Comparison of ENCODE assay signal across 7 cellular contexts in genomic region chr2:135985826-135986393, GRCh38. TPM values are rescaled to one million over a fixed set of nuclear protein-coding genes. Genes with fewer than 3 reads are reported as not detected.
DNase-seq lines count a peak whose midpoint lies in the region; ATAC-seq and TF ChIP-seq lines count a peak whose summit lies in the region.

No MANE protein-coding gene starts in this region.

- H3K4me3 ChIP-seq in cardiac fibroblast (replicated peaks in 1 of 2; ENCODE audit: low read depth in 2 of 2, low read length in 2 of 2) = peak overlapping the region; percentile 94 to 96
- H3K4me3 ChIP-seq in mesodermal cell (ENCODE audit: extremely low read depth, insufficient read depth, low read length, poor library complexity, severe bottlenecking) = peak overlapping the region; percentile 93

- peak overlapping the region; percentile 98 for H3K27ac Mint-ChIP-seq in T-helper 17 cell
- H3K27ac Mint-ChIP-seq in stimulated activated naive B cell treated with anti-CD40 and anti-IgM and Interleukin-4, amounts not matched to agents 10 μg/mL and 1 μg/mL and 100 μg/mL, for 72 hours = peak overlapping the region; percentile 100

- H3K9me3 ChIP-seq in T-helper 17 cell (ENCODE audit: control insufficient read depth, low read length, poor library complexity, severe bottlenecking) (no peaks in the 10 kb centered on the region), mesodermal cell (ENCODE audit: control insufficient read depth, low read length) (no peaks in the 10 kb centered on the region)

- H3K36me3 Mint-ChIP-seq in T-helper 17 cell (ENCODE audit: low read depth) = peaks cover 2% of the 10 kb centered on the region
- peaks cover 8 to 19% of the 10 kb centered on the region in 2 donors for H3K36me3 Mint-ChIP-seq in stimulated activated naive B cell treated with anti-CD40 and anti-IgM and Interleukin-4, amounts not matched to agents 10 μg/mL and 1 μg/mL and 100 μg/mL, for 72 hours

- TF ChIP-seq CTCF in cardiac fibroblast (IDR thresholded peaks at IDR 0.05; ENCODE audit: low read depth, low read length) = no peak

- WGBS in mesodermal cell (ENCODE audit: insufficient coverage in 2 of 2), 2 experiments = 82 to 84% methylated on average over 8 to 14 of the region's 19 CpGs

- H3K4me1 ChIP-seq in mesodermal cell (ENCODE audit: control insufficient read depth, insufficient read depth, low read length, poor library complexity, severe bottlenecking) = no peaks in the 10 kb centered on the region

- ATAC-seq in GM19372 (IDR thresholded peaks at IDR 0.05; ENCODE audit: low read depth, unreplicated experiment) = peak; percentile 47
- ATAC-seq in HG03280 (IDR thresholded peaks at IDR 0.05; ENCODE audit: unreplicated experiment) = peak; percentile 32
- ATAC-seq in T-helper 17 cell = peak; percentile 74
- ATAC-seq in stimulated activated naive B cell treated with anti-CD40 and anti-IgM and Interleukin-4, amounts not matched to agents 10 μg/mL and 1 μg/mL and 100 μg/mL, for 72 hours (replicated peaks) = peak; percentile 70 to 73

- no peak overlapping the region for H3K27ac ChIP-seq in mesodermal cell (ENCODE audit: low read depth, low read length, severe bottlenecking)

- no peaks in the 10 kb centered on the region for H3K27me3 Mint-ChIP-seq in T-helper 17 cell
- no peaks in the 10 kb centered on the region for H3K27me3 Mint-ChIP-seq in stimulated activated naive B cell treated with anti-CD40 and anti-IgM and Interleukin-4, amounts not matched to agents 10 μg/mL and 1 μg/mL and 100 μg/mL, for 72 hours

- DNase-seq in T-helper 17 cell (peak in 1 of 3 donors; percentile 43), cardiac fibroblast (ENCODE audit: low read depth in 2 of 2) (no peak), dermis blood vessel endothelial cell (no peak)
- DNase-seq in stimulated activated naive B cell treated with anti-CD40 and anti-IgM and Interleukin-4, amounts not matched to agents 10 μg/mL and 1 μg/mL and 100 μg/mL, for 72 hours = peak; percentile 83

- no peaks in the 10 kb centered on the region for H3K9me3 Mint-ChIP-seq in stimulated activated naive B cell treated with anti-CD40 and anti-IgM and Interleukin-4, amounts not matched to agents 10 μg/mL and 1 μg/mL and 100 μg/mL, for 72 hours

- H3K4me3 Mint-ChIP-seq in T-helper 17 cell = peak overlapping the region; percentile 96
- peak overlapping the region; percentile 97 to 98 for H3K4me3 Mint-ChIP-seq in stimulated activated naive B cell treated with anti-CD40 and anti-IgM and Interleukin-4, amounts not matched to agents 10 μg/mL and 1 μg/mL and 100 μg/mL, for 72 hours

- H3K4me1 Mint-ChIP-seq in T-helper 17 cell = peaks cover 21% of the 10 kb centered on the region
- peaks cover 19 to 33% of the 10 kb centered on the region in 2 donors for H3K4me1 Mint-ChIP-seq in stimulated activated naive B cell treated with anti-CD40 and anti-IgM and Interleukin-4, amounts not matched to agents 10 μg/mL and 1 μg/mL and 100 μg/mL, for 72 hours

- peaks cover 21% of the 10 kb centered on the region for H3K36me3 ChIP-seq in mesodermal cell (ENCODE audit: control insufficient read depth, insufficient read depth, low read length)

RNA-seq across cellular contexts. Expression of gene DARS1, which starts 0.5 kb away (rescaled TPM):
- total RNA-seq in T-helper 17 cell (10 to 100 TPM; 53.8 to 72.1 TPM), dermis blood vessel endothelial cell (53.6 and 79.0 TPM in 2 replicates)
- polyA plus RNA-seq in mesodermal cell (2013, experiment 1 of 2) = 73.5 TPM
- polyA plus RNA-seq in mesodermal cell (2013, experiment 2 of 2) = 77.3 TPM
